Comparison of ENCODE assay signal across 13 cellular contexts in genomic region chr16:86343111-86343642, GRCh38.
DNase-seq lines count a peak whose midpoint lies in the region; ATAC-seq and TF ChIP-seq lines count a peak whose summit lies in the region.
"Had no signal": no experiment of that assay in that cellular context is flagged by ENCODE, and none has a peak within 500 bp of the region (broad histone marks: within the 10 kb centered on the region; RNA-seq: fewer than 3 reads in every experiment).

No MANE protein-coding gene starts in this region.

- 21 to 30% (median 24%) methylated on average over 17 to 24 of the region's 24 CpGs for WGBS in adrenal gland, 4 donors
- WGBS in heart right ventricle, 2 donors = 20 to 24% methylated on average over 24 of the region's 24 CpGs

- H3K27me3 ChIP-seq in adrenal gland = peaks cover 5% of the 10 kb centered on the region
- peaks cover 0 to 75% (median 64%) of the 10 kb centered on the region in 7 donors for H3K27me3 ChIP-seq in heart right ventricle
- no peaks in the 10 kb centered on the region for H3K27me3 ChIP-seq in WERI-Rb-1 (ENCODE audit: insufficient read depth, low read depth, severe bottlenecking)
- H3K27me3 ChIP-seq: right lobe of liver had no signal

- TF ChIP-seq POLR2A in adrenal gland (IDR thresholded peaks at IDR 0.05) = no peak

- peak in 7 of 8 donors; percentile 32 to 85 (median 72) for ATAC-seq in heart right ventricle
- ATAC-seq in GM21423 (IDR thresholded peaks at IDR 0.05; ENCODE audit: unreplicated experiment) = no peak
- ATAC-seq: activated naive CD8-positive, alpha-beta T cell treated with anti-CD3 and anti-CD28 coated beads, Interleukin-2, amount 50 U/mL, for 24 hours had no signal

- H3K9me3 ChIP-seq in adrenal gland (replicated peaks in 1 of 3) = no peaks in the 10 kb centered on the region
- no peaks in the 10 kb centered on the region for H3K9me3 ChIP-seq in heart right ventricle
- H3K9me3 ChIP-seq in WERI-Rb-1 (ENCODE audit: severe bottlenecking) = no peaks in the 10 kb centered on the region
- H3K9me3 ChIP-seq: BLaER1, right lobe of liver had no signal

- H3K4me3 ChIP-seq in adrenal gland (no peak overlapping the region), heart right ventricle (peak overlapping the region in 6 of 10 donors; percentile 5 to 28 (median 14)), WERI-Rb-1 (ENCODE audit: low read depth, low read length) (no peak overlapping the region)
- H3K4me3 ChIP-seq: BLaER1, right lobe of liver had no signal

- peak overlapping the region in 1 of 5 donors; percentile 72 for H3K27ac ChIP-seq in adrenal gland
- peak overlapping the region in 6 of 10 donors; percentile 18 to 65 (median 48) for H3K27ac ChIP-seq in heart right ventricle
- H3K27ac ChIP-seq in WERI-Rb-1 = no peak overlapping the region
- H3K27ac ChIP-seq: BLaER1 had no signal

- CTCF ChIA-PET in HEK293T (lab: Yijun Ruan, JAX) = interaction anchor here (0.6 to 1.6 kb wide), 2 partner anchors 89 to 175 kb away, joined by 3 to 6 read pairs; no protein-coding TSS in a partner anchor

- H3K4me1 ChIP-seq in adrenal gland (replicated peaks in 1 of 2) (peaks cover 0 to 3% of the 10 kb centered on the region in 2 donors), heart right ventricle (peaks cover 0 to 18% (median 16%) of the 10 kb centered on the region in 9 donors)
- H3K4me1 ChIP-seq: BLaER1, right lobe of liver had no signal

- POLR2A ChIA-PET in HEK293T (lab: Yijun Ruan, JAX) = interaction anchor here (1.0 kb wide), 1 partner anchor 166 kb away, joined by 3 read pairs; no protein-coding TSS in a partner anchor

- intact Hi-C loops in adrenal gland (cut with DNase I) (loop anchor here (10.0 kb wide), 2 partner anchors 172 to 268 kb away; partner anchors contain the start of gene FOXF1 (in 1 of the 2)), heart right ventricle (cut with DNase I) (loop anchor here in 5 of 10 donors (2.0 to 5.0 kb wide), 3 partner anchors 174 to 271 kb away; no protein-coding TSS in a partner anchor), posterior vena cava (cut with DNase I) (loop anchor here (5.0 kb wide), 2 partner anchors 174 to 266 kb away; no protein-coding TSS in a partner anchor)

- DNase-seq in AG08395 (ENCODE audit: low spot score) (peak; percentile 79), adrenal gland (peak in 5 of 7 donors; percentile 27 to 61 (median 29)), heart right ventricle (peak; percentile 41 to 48), posterior vena cava (ENCODE audit: low spot score) (peak; percentile 92), NOMO-1 treated with dmso at 0.1 percent for 144 hours (lab: John Stamatoyannopoulos, UW; ENCODE audit: unreplicated experiment) (no peak), HEK293T (ENCODE audit: extremely low spot score) (no peak), WERI-Rb-1 (no peak)
- DNase-seq: activated naive CD8-positive, alpha-beta T cell treated with anti-CD3 and anti-CD28 coated beads, Interleukin-2, amount 50 U/mL, for 24 hours; NCI-H1417 treated with DMSO at 0.1 percent for 48 hours; right lobe of liver; stimulated activated CD8-positive, alpha-beta memory T cell treated with anti-CD3 and anti-CD28 coated beads, Interleukin-4, amount 100 ng/mL, for 48 hours had no signal

- H3K36me3 ChIP-seq in adrenal gland (replicated peaks in 1 of 2) (no peaks in the 10 kb centered on the region), heart right ventricle (no peaks in the 10 kb centered on the region), WERI-Rb-1 (no peaks in the 10 kb centered on the region)
- H3K36me3 ChIP-seq: BLaER1, right lobe of liver had no signal

- TF ChIP-seq CTCF in adrenal gland (IDR thresholded peaks at IDR 0.05) (no peak), heart right ventricle (IDR thresholded peaks at IDR 0.05) (no peak), WERI-Rb-1 (IDR thresholded peaks at IDR 0.05; ENCODE audit: low read depth, low read length) (no peak)

TF ChIP-seq in HEK293T, 16 proteins besides CTCF, POLR2A, EP300 and RAD21:
- TF ChIP-seq SP1 (IDR thresholded peaks at IDR 0.05) = no peak
- no peak for TF ChIP-seq LEF1 (IDR thresholded peaks at IDR 0.05; ENCODE audit: borderline replicate concordance)
- no peak for TF ChIP-seq L3MBTL2 (conservative IDR thresholded peaks at IDR 0.05)
- no peak for TF ChIP-seq SUZ12 (IDR thresholded peaks at IDR 0.05)

Comparison
In these comparisons a context has a peak if more than half of its experiments do, and no peak if none do; other contexts are left out.
1. DNase-seq: peak in AG08395 (single experiment), adrenal gland (5 of 7), heart right ventricle (2 of 2) and posterior vena cava (single experiment); none in NOMO-1 treated with dmso at 0.1 percent for 144 hours (single experiment), HEK293T (single experiment) and WERI-Rb-1 (single experiment).
2. H3K4me3 ChIP-seq: peak in heart right ventricle (6 of 10); none in adrenal gland (0 of 4) and WERI-Rb-1 (single experiment).